13 cellular contexts compared by ENCODE assay signal in genomic region chr14:27090716-27091115, GRCh38.
A peak's percentile ranks its signal among the peaks of the same experiment; 100 is the strongest.
DNase-seq lines count a peak whose midpoint lies in the region; TF ChIP-seq lines count a peak whose summit lies in the region.
"Had no signal": no experiment of that assay in that cellular context is flagged by ENCODE, and none has a peak within 500 bp of the region (broad histone marks: within the 10 kb centered on the region; RNA-seq: fewer than 3 reads in every experiment).

No MANE protein-coding gene starts in this region.

- DNase-seq in Karpas-422 (peak; percentile 83), NCI-H69 (lab: John Stamatoyannopoulos, UW) (peak; percentile 64), NCI-H1048 (lab: John Stamatoyannopoulos, UW) (no peak), MM.1S (no peak), SIG-M5 treated with dmso at 0.1 percent for 504 hours (lab: John Stamatoyannopoulos, UW; ENCODE audit: unreplicated experiment) (no peak)
- DNase-seq: C1 segment of cervical spinal cord; CD4-positive, alpha-beta T cell; DMS79; GM23248 had no signal

- H4K20me1 ChIP-seq in BLaER1 treated with 17β-estradiol and CSF1 and Interleukin-3, amounts not matched to agents 10 nM and 100 nM, result no peaks in the 10 kb centered on the region
- H4K20me1 ChIP-seq in Karpas-422 (ENCODE audit: insufficient read depth, low read depth, low read length), result no peaks in the 10 kb centered on the region
- H4K20me1 ChIP-seq in MM.1S (ENCODE audit: insufficient read depth, low read length), result no peaks in the 10 kb centered on the region

- H3K27ac ChIP-seq in BLaER1 treated with 17β-estradiol and CSF1 and Interleukin-3, amounts not matched to agents 10 nM and 100 nM, result no peak overlapping the region
- H3K27ac ChIP-seq in Karpas-422 (ENCODE audit: low read length) (no peak overlapping the region), MM.1S (ENCODE audit: low read length) (no peak overlapping the region)
- H3K27ac ChIP-seq: A549, GM23248 had no signal

- H3K9ac ChIP-seq in BLaER1 treated with 17β-estradiol and CSF1 and Interleukin-3, amounts not matched to agents 10 nM and 100 nM, result no peak overlapping the region
- no peak overlapping the region for H3K9ac ChIP-seq in Karpas-422 (ENCODE audit: low read length)
- no peak overlapping the region for H3K9ac ChIP-seq in MM.1S (ENCODE audit: low read length)
- H3K9ac ChIP-seq: GM23248 had no signal

- H3K9me2 ChIP-seq in Karpas-422 (replicated peaks; ENCODE audit: insufficient read depth, low read length), result no peaks in the 10 kb centered on the region
- no peaks in the 10 kb centered on the region for H3K9me2 ChIP-seq in MM.1S (replicated peaks; ENCODE audit: insufficient read depth, low read length)

- H3K79me2 ChIP-seq in Karpas-422 (ENCODE audit: low read length), result no peaks in the 10 kb centered on the region
- no peaks in the 10 kb centered on the region for H3K79me2 ChIP-seq in MM.1S (ENCODE audit: low read length)

- no peak for TF ChIP-seq CTCF in MM.1S (IDR thresholded peaks at IDR 0.05; ENCODE audit: low read length)

- H3F3A ChIP-seq in MM.1S (ENCODE audit: insufficient read depth, low read length), result no peaks in the 10 kb centered on the region

- no peak overlapping the region for H2AFZ ChIP-seq in Karpas-422 (ENCODE audit: low read length)
- no peak overlapping the region for H2AFZ ChIP-seq in MM.1S (ENCODE audit: low read length)
- H2AFZ ChIP-seq: GM23248 had no signal

- H3K9me3 ChIP-seq in BLaER1 treated with 17β-estradiol and CSF1 and Interleukin-3, amounts not matched to agents 10 nM and 100 nM (replicated peaks in 1 of 11), result peaks cover 0 to 4% (median 0%) of the 10 kb centered on the region in 11 experiments; a peak in 1 of 22 replicates
- H3K9me3 ChIP-seq in Karpas-422 (ENCODE audit: low read length), result peaks cover 7% of the 10 kb centered on the region
- H3K9me3 ChIP-seq in MM.1S (replicated peaks; ENCODE audit: insufficient read depth, low read length), result no peaks in the 10 kb centered on the region
- H3K9me3 ChIP-seq: A549 had no signal

- no peak overlapping the region for H3K4me3 ChIP-seq in BLaER1 treated with 17β-estradiol and CSF1 and Interleukin-3, amounts not matched to agents 10 nM and 100 nM
- H3K4me3 ChIP-seq in Karpas-422 (ENCODE audit: low read length) (no peak overlapping the region; the same call in 1 of the 2 replicates), MM.1S (ENCODE audit: low read length) (no peak overlapping the region)
- H3K4me3 ChIP-seq: A549, GM12878, GM23248, K562 had no signal

- no peaks in the 10 kb centered on the region for H3K27me3 ChIP-seq in BLaER1 treated with 17β-estradiol and CSF1 and Interleukin-3, amounts not matched to agents 10 nM and 100 nM
- no peaks in the 10 kb centered on the region; the same call in 1 of the 2 replicates for H3K27me3 ChIP-seq in Karpas-422 (ENCODE audit: low read length)
- H3K27me3 ChIP-seq in MM.1S (replicated peaks; ENCODE audit: insufficient read depth, low read length), result no peaks in the 10 kb centered on the region

- H3K4me2 ChIP-seq in BLaER1 treated with 17β-estradiol and CSF1 and Interleukin-3, amounts not matched to agents 10 nM and 100 nM, result peak overlapping the region in 8 of 11 experiments; percentile 1 to 65 (median 30); a peak in 13 of 22 replicates
- peak overlapping the region; percentile 17 for H3K4me2 ChIP-seq in Karpas-422 (ENCODE audit: low read depth, low read length, poor library complexity, severe bottlenecking)
- H3K4me2 ChIP-seq in MM.1S (ENCODE audit: low read depth, low read length), result no peak overlapping the region
- H3K4me2 ChIP-seq: A549 had no signal

- no peaks in the 10 kb centered on the region for H3K36me3 ChIP-seq in BLaER1 treated with 17β-estradiol and CSF1 and Interleukin-3, amounts not matched to agents 10 nM and 100 nM
- H3K36me3 ChIP-seq in Karpas-422 (ENCODE audit: insufficient read depth, low read length) (no peaks in the 10 kb centered on the region), MM.1S (replicated peaks; ENCODE audit: insufficient read depth, low read length) (no peaks in the 10 kb centered on the region)

- H3K4me1 ChIP-seq in BLaER1 treated with 17β-estradiol and CSF1 and Interleukin-3, amounts not matched to agents 10 nM and 100 nM, result peaks cover 0 to 34% (median 17%) of the 10 kb centered on the region in 10 experiments; a peak in 16 of 20 replicates
- H3K4me1 ChIP-seq in Karpas-422 (ENCODE audit: low read length), result peaks cover 17% of the 10 kb centered on the region
- H3K4me1 ChIP-seq in MM.1S (ENCODE audit: low read length), result no peaks in the 10 kb centered on the region
- H3K4me1 ChIP-seq: A549 had no signal

Comparison
In these comparisons a context has a peak if more than half of its experiments do, and no peak if none do; other contexts are left out.
1. DNase-seq: peak in Karpas-422 (single experiment) and NCI-H69 (single experiment); none in NCI-H1048 (single experiment), MM.1S (single experiment) and SIG-M5 treated with dmso at 0.1 percent for 504 hours (single experiment).